ENCODE assay signal across 25 cellular contexts in the genomic region with DNA sequence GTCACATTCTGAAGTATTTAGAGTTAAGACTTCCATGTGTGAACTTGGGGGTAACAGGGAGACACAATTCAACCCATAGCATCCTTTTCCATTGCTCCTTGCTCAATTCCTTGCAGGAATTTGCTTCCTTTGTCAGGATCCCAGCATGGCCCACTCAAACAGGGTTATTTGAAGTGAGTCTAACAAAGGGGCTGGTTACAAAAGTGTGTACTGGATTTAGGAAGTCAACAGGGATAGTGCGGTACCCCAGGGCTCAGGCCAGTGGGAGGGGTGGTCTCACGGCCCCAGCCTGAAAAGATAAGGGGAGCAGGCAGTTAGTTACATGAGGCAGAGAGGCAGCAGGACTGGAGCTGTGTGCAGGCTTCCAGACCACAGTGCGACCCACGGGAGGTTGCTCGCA. TPM values are rescaled to one million over a fixed set of nuclear protein-coding genes. Genes with fewer than 3 reads are reported as not detected.
"Had no signal": no experiment of that assay in that cellular context is flagged by ENCODE, and none has a peak within 500 bp of the region (broad histone marks: within the 10 kb centered on the region; RNA-seq: fewer than 3 reads in every experiment).

No MANE protein-coding gene starts in this region.

- ATAC-seq: activated CD4-positive, alpha-beta T cell treated with anti-CD3 and anti-CD28 coated beads for 36 hours; activated T-cell treated with anti-CD3 and anti-CD28 coated beads, Interleukin-2, amount 50 U/mL, for 72 hours; T-cell had no signal

- H3K9me3 ChIP-seq: adrenal gland had no signal

- H3K27ac Mint-ChIP-seq: activated CD4-positive, alpha-beta memory T cell treated with anti-CD3 and anti-CD28 coated beads, Interleukin-2, amount 10 ng/mL, durations not matched to agents 7 days and 5 days; activated CD4-positive, alpha-beta T cell treated with anti-CD3 and anti-CD28 coated beads for 36 hours; activated naive CD8-positive, alpha-beta T cell treated with anti-CD3 and anti-CD28 coated beads, Interleukin-2, amount 10 ng/mL, durations not matched to agents 7 days and 5 days; activated T-cell treated with anti-CD3 and anti-CD28 coated beads, Interleukin-2, amount 50 U/mL, for 72 hours; T-cell had no signal

- H3K27me3 ChIP-seq: adrenal gland had no signal

- H3K36me3 Mint-ChIP-seq: activated naive CD8-positive, alpha-beta T cell treated with anti-CD3 and anti-CD28 coated beads, Interleukin-2, amount 10 ng/mL, durations not matched to agents 7 days and 5 days; T-cell had no signal

- DNase-seq: activated CD4-positive, alpha-beta memory T cell treated with anti-CD3 and anti-CD28 coated beads, Interleukin-2, amount 10 ng/mL, durations not matched to agents 7 days and 5 days; activated CD4-positive, alpha-beta T cell treated with anti-CD3 and anti-CD28 coated beads for 36 hours; activated CD4-positive, alpha-beta T cell treated with anti-CD3 and anti-CD28 coated beads, Interleukin-2, amount 50 U/mL, for 1 hour; activated CD8-positive, alpha-beta memory T cell treated with anti-CD3 and anti-CD28 coated beads, Interleukin-2, amount 50 U/mL, for 4 hours; activated naive CD4-positive, alpha-beta T cell treated with anti-CD3 and anti-CD28 coated beads, Interleukin-2, amount 50 U/mL, for 16 hours; activated naive CD8-positive, alpha-beta T cell treated with anti-CD3 and anti-CD28 coated beads, Interleukin-2, amount 10 ng/mL, durations not matched to agents 7 days and 5 days; activated T-cell treated with anti-CD3 and anti-CD28 coated beads, Interleukin-2, amount 50 U/mL, for 72 hours; adrenal gland; anterior cingulate cortex; caudate nucleus; NCI-H1105 treated with DMSO at 0.1 percent for 48 hours; NCI-H1436 treated with DMSO at 0.1 percent for 48 hours; NCI-H187; NCI-H2081; NCI-H446; NCI-H524; SIG-M5; T-cell; T-helper 2 cell; T1000 had no signal

- H3K9me3 Mint-ChIP-seq: activated CD4-positive, alpha-beta memory T cell treated with anti-CD3 and anti-CD28 coated beads, Interleukin-2, amount 10 ng/mL, durations not matched to agents 7 days and 5 days; activated naive CD8-positive, alpha-beta T cell treated with anti-CD3 and anti-CD28 coated beads, Interleukin-2, amount 10 ng/mL, durations not matched to agents 7 days and 5 days; activated T-cell treated with anti-CD3 and anti-CD28 coated beads, Interleukin-2, amount 50 U/mL, for 72 hours; T-cell had no signal

- H3K4me3 ChIP-seq: adrenal gland, SK-N-MC had no signal

- H3K36me3 ChIP-seq: adrenal gland had no signal

- H3K4me1 Mint-ChIP-seq: activated CD4-positive, alpha-beta memory T cell treated with anti-CD3 and anti-CD28 coated beads, Interleukin-2, amount 10 ng/mL, durations not matched to agents 7 days and 5 days; activated CD4-positive, alpha-beta T cell treated with anti-CD3 and anti-CD28 coated beads for 36 hours; activated naive CD8-positive, alpha-beta T cell treated with anti-CD3 and anti-CD28 coated beads, Interleukin-2, amount 10 ng/mL, durations not matched to agents 7 days and 5 days had no signal

- H3K27ac ChIP-seq: adrenal gland, SK-N-MC, VCaP had no signal

- FAIRE-seq: TTC549 had no signal

- H3K4me3 Mint-ChIP-seq: activated CD4-positive, alpha-beta memory T cell treated with anti-CD3 and anti-CD28 coated beads, Interleukin-2, amount 10 ng/mL, durations not matched to agents 7 days and 5 days; activated CD4-positive, alpha-beta T cell treated with anti-CD3 and anti-CD28 coated beads for 36 hours; activated naive CD8-positive, alpha-beta T cell treated with anti-CD3 and anti-CD28 coated beads, Interleukin-2, amount 10 ng/mL, durations not matched to agents 7 days and 5 days; activated T-cell treated with anti-CD3 and anti-CD28 coated beads, Interleukin-2, amount 50 U/mL, for 72 hours; T-cell had no signal

RNA-seq across cellular contexts. Expression of a gene that starts 14.4 kb away (rescaled TPM):
- total RNA-seq: activated CD4-positive, alpha-beta memory T cell treated with anti-CD3 and anti-CD28 coated beads, Interleukin-2, amount 10 ng/mL, durations not matched to agents 7 days and 5 days; activated CD4-positive, alpha-beta T cell treated with anti-CD3 and anti-CD28 coated beads for 36 hours; activated CD8-positive, alpha-beta memory T cell treated with anti-CD3 and anti-CD28 coated beads for 36 hours; activated naive CD8-positive, alpha-beta T cell treated with anti-CD3 and anti-CD28 coated beads, Interleukin-2, amount 10 ng/mL, durations not matched to agents 7 days and 5 days; activated T-cell treated with anti-CD3 and anti-CD28 coated beads, Interleukin-2, amount 50 U/mL, for 72 hours; RPMI7951 had no signal
